8 cellular contexts compared by ENCODE assay signal in genomic region chr13:113207890-113208423, GRCh38. TPM values are rescaled to one million over a fixed set of nuclear protein-coding genes. Genes with fewer than 3 reads are reported as not detected.
A peak's percentile ranks its signal among the peaks of the same experiment; 100 is the strongest.
DNase-seq lines count a peak whose midpoint lies in the region; ATAC-seq, FAIRE-seq and TF ChIP-seq lines count a peak whose summit lies in the region.

No MANE protein-coding gene starts in this region.

- dilution Hi-C loops in keratinocyte (cut with MboI; ENCODE audit: extremely low pct_ligation_motif_present, low sequenced_read_pairs): no loop called here

- peak; percentile 75 for FAIRE-seq in keratinocyte (lab: Jason Lieb, UNC)

- ATAC-seq in HG02763 (IDR thresholded peaks at IDR 0.05; ENCODE audit: unreplicated experiment): peak; percentile 9
- ATAC-seq in stimulated activated naive CD8-positive, alpha-beta T cell treated with anti-CD3 and anti-CD28 coated beads, Interleukin-15, amount 100 ng/mL, for 72 hours: peak; percentile 3

- H3K4me2 ChIP-seq in keratinocyte (ENCODE audit: control insufficient read depth, extremely low read depth, insufficient read depth, low read depth, low read length): peak overlapping the region; percentile 99

- no peaks in the 10 kb centered on the region for H3K27me3 Mint-ChIP-seq in activated T-cell treated with anti-CD3 and anti-CD28 coated beads, Interleukin-2, amount 50 U/mL, for 24 hours
- H3K27me3 Mint-ChIP-seq in MCF 10A (ENCODE audit: insufficient read depth, unreplicated experiment): no peaks in the 10 kb centered on the region
- H3K27me3 Mint-ChIP-seq in stimulated activated naive CD8-positive, alpha-beta T cell treated with anti-CD3 and anti-CD28 coated beads, Interleukin-15, amount 100 ng/mL, for 72 hours: no peaks in the 10 kb centered on the region

- BruUV-seq in MCF 10A (replicated peaks; lab: Mats Ljungman, UMichigan): no TSS peak

- H3K36me3 ChIP-seq in keratinocyte (ENCODE audit: control insufficient read depth in 2 of 2, extremely low read depth in 1 of 2, insufficient read depth in 2 of 2, low read length in 2 of 2): peaks cover 5 to 21% of the 10 kb centered on the region in 2 experiments

- no peaks in the 10 kb centered on the region for H3K9me3 Mint-ChIP-seq in activated T-cell treated with anti-CD3 and anti-CD28 coated beads, Interleukin-2, amount 50 U/mL, for 24 hours
- H3K9me3 Mint-ChIP-seq in MCF 10A (ENCODE audit: unreplicated experiment): no peaks in the 10 kb centered on the region
- H3K9me3 Mint-ChIP-seq in stimulated activated naive CD8-positive, alpha-beta T cell treated with anti-CD3 and anti-CD28 coated beads, Interleukin-15, amount 100 ng/mL, for 72 hours: no peaks in the 10 kb centered on the region

- peaks cover 76% of the 10 kb centered on the region for H3K36me3 Mint-ChIP-seq in activated T-cell treated with anti-CD3 and anti-CD28 coated beads, Interleukin-2, amount 50 U/mL, for 24 hours (ENCODE audit: low read depth)
- H3K36me3 Mint-ChIP-seq in MCF 10A (ENCODE audit: insufficient read depth, unreplicated experiment): peaks cover 32% of the 10 kb centered on the region

- peak overlapping the region; percentile 88 for H2AFZ ChIP-seq in keratinocyte (ENCODE audit: control insufficient read depth, low read length)

- peak overlapping the region; percentile 92 for H3K4me3 Mint-ChIP-seq in activated T-cell treated with anti-CD3 and anti-CD28 coated beads, Interleukin-2, amount 50 U/mL, for 24 hours
- peak overlapping the region; percentile 92 for H3K4me3 Mint-ChIP-seq in MCF 10A (ENCODE audit: unreplicated experiment)
- H3K4me3 Mint-ChIP-seq in stimulated activated naive CD8-positive, alpha-beta T cell treated with anti-CD3 and anti-CD28 coated beads, Interleukin-15, amount 100 ng/mL, for 72 hours: peak overlapping the region; percentile 73 to 91

- TF ChIP-seq CTCF in MCF 10A (IDR thresholded peaks at IDR 0.05; ENCODE audit: unreplicated experiment) (no peak), keratinocyte (optimal IDR thresholded peaks at IDR 0.05 in 1 of 3, IDR thresholded peaks at IDR 0.05 in 1 of 3, conservative IDR thresholded peaks at IDR 0.05 in 1 of 3; ENCODE audit: extremely low read depth in 1 of 3, insufficient read depth in 2 of 3, low read length in 3 of 3) (no peak), GM10266 (IDR thresholded peaks at IDR 0.05; ENCODE audit: control insufficient read depth, insufficient read depth, low read depth, missing control alignments) (no peak)

- peaks cover 32% of the 10 kb centered on the region for H3K4me1 ChIP-seq in keratinocyte (ENCODE audit: control insufficient read depth, extremely low read depth, insufficient read depth, low read length)

- peaks cover 15% of the 10 kb centered on the region for H4K20me1 ChIP-seq in keratinocyte (ENCODE audit: control insufficient read depth, extremely low read depth, insufficient read depth, low read length)

- H3K9me1 ChIP-seq in keratinocyte (ENCODE audit: control insufficient read depth, extremely low read depth, insufficient read depth, low read length): peaks cover 2% of the 10 kb centered on the region

- H3K9me3 ChIP-seq in keratinocyte (ENCODE audit: control insufficient read depth, low read depth, low read length): no peaks in the 10 kb centered on the region

- POLR2A ChIA-PET in MCF 10A (lab: Yijun Ruan, JAX): interaction anchor here (0.7 to 4.7 kb wide), 9 partner anchors 8 to 179 kb away, joined by 3 to 41 read pairs (median 4); partner anchors contain the start of gene LAMP1

- intact Hi-C loops in MCF 10A (cut with micrococcal nuclease): loop anchor here (2.0 to 5.0 kb wide), 3 partner anchors 15 to 241 kb away; partner anchors contain the start of gene LAMP1

- no peaks in the 10 kb centered on the region for H3K27me3 ChIP-seq in keratinocyte (ENCODE audit: control insufficient read depth, extremely low read depth, insufficient read depth, low read length)

- H3K4me1 Mint-ChIP-seq in activated T-cell treated with anti-CD3 and anti-CD28 coated beads, Interleukin-2, amount 50 U/mL, for 24 hours (ENCODE audit: low read depth): peaks cover 48% of the 10 kb centered on the region
- peaks cover 44% of the 10 kb centered on the region for H3K4me1 Mint-ChIP-seq in MCF 10A (ENCODE audit: insufficient read depth, unreplicated experiment)
- H3K4me1 Mint-ChIP-seq in stimulated activated naive CD8-positive, alpha-beta T cell treated with anti-CD3 and anti-CD28 coated beads, Interleukin-15, amount 100 ng/mL, for 72 hours: peaks cover 69% of the 10 kb centered on the region

- CTCF ChIA-PET in MCF 10A (lab: Yijun Ruan, JAX): interaction anchor here (0.6 kb wide), 1 partner anchor 373 kb away, joined by 3 read pairs; no protein-coding TSS in a partner anchor

- peak overlapping the region; percentile 97 for H3K9ac ChIP-seq in keratinocyte (ENCODE audit: control insufficient read depth, extremely low read depth, insufficient read depth, low read length)

- DNase-seq in activated T-cell treated with anti-CD3 and anti-CD28 coated beads, Interleukin-2, amount 50 U/mL, for 24 hours: no peak
- DNase-seq in activated T-cell treated with anti-CD3 and anti-CD28 coated beads for 4 hours (no peak), NCI-H226 (peak; percentile 34), MCF 10A (ENCODE audit: unreplicated experiment) (peak; percentile 38), keratinocyte (ENCODE audit: low read depth, low spot score) (no peak), GM10266 (ENCODE audit: extremely low spot score) (no peak)
- peak in 1 of 2 donors; percentile 6 for DNase-seq in stimulated activated naive CD8-positive, alpha-beta T cell treated with anti-CD3 and anti-CD28 coated beads, Interleukin-15, amount 100 ng/mL, for 72 hours

- peak overlapping the region; percentile 79 to 97 (median 90) for H3K4me3 ChIP-seq in keratinocyte (ENCODE audit: control insufficient read depth in 2 of 3, extremely low read depth in 1 of 3, insufficient read depth in 2 of 3, low read depth in 1 of 3, low read length in 3 of 3)

- peak overlapping the region; percentile 92 for H3K27ac Mint-ChIP-seq in activated T-cell treated with anti-CD3 and anti-CD28 coated beads, Interleukin-2, amount 50 U/mL, for 24 hours
- H3K27ac Mint-ChIP-seq in MCF 10A (ENCODE audit: low read depth, unreplicated experiment): peak overlapping the region; percentile 82
- peak overlapping the region; percentile 89 to 90 for H3K27ac Mint-ChIP-seq in stimulated activated naive CD8-positive, alpha-beta T cell treated with anti-CD3 and anti-CD28 coated beads, Interleukin-15, amount 100 ng/mL, for 72 hours

- H3K79me2 ChIP-seq in keratinocyte (ENCODE audit: control insufficient read depth, insufficient read depth, low read length): peaks cover 86% of the 10 kb centered on the region

- H3K27ac ChIP-seq in keratinocyte (ENCODE audit: control insufficient read depth, insufficient read depth, low read length): peak overlapping the region; percentile 96

RNA-seq across cellular contexts. Expression of gene PCID2, which starts 0.5 kb away (rescaled TPM):
- total RNA-seq in MCF 10A (2022): 60.7 and 63.4 TPM in 2 replicates
- polyA plus RNA-seq in keratinocyte: 52.7 to 76.5 TPM (median 64.8 TPM) in 3 replicates
- polyA plus RNA-seq in keratinocyte (2011; ENCODE audit: low read depth): 21.2 TPM
- polyA plus RNA-seq in keratinocyte (2011; cell fraction: cytosol; rRNA removed): 29.7 and 49.2 TPM in 2 replicates
- 87.9 and 106 TPM in 2 replicates for polyA plus RNA-seq in keratinocyte (2011; cell fraction: nucleus; rRNA removed)
- 31.4 and 32.0 TPM in 2 replicates for polyA plus RNA-seq in keratinocyte (2012; ENCODE audit: low replicate concordance)
- 18.6 to 45.0 TPM (median 39.5 TPM) in 3 replicates for polyA minus RNA-seq in keratinocyte
- polyA minus RNA-seq in keratinocyte (2011; cell fraction: cytosol; rRNA and poly(A)+ RNA removed): 15.5 TPM
- 30.6 and 42.4 TPM in 2 replicates for polyA minus RNA-seq in keratinocyte (2011; cell fraction: nucleus; rRNA and poly(A)+ RNA removed)

RNA-seq across cellular contexts. Expression of gene CUL4A, which starts 1.5 kb away (rescaled TPM):
- 74.7 and 85.9 TPM in 2 replicates for total RNA-seq in MCF 10A (2022)
- 35.8 to 69.3 TPM (median 57.3 TPM) in 3 replicates for polyA plus RNA-seq in keratinocyte
- 41.4 TPM for polyA plus RNA-seq in keratinocyte (2011; ENCODE audit: low read depth)
- 44.8 and 50.9 TPM in 2 replicates for polyA plus RNA-seq in keratinocyte (2011; cell fraction: cytosol; rRNA removed)
- polyA plus RNA-seq in keratinocyte (2011; cell fraction: nucleus; rRNA removed): 77.3 and 80.6 TPM in 2 replicates
- polyA plus RNA-seq in keratinocyte (2012; ENCODE audit: low replicate concordance): 45.1 and 62.0 TPM in 2 replicates
- polyA minus RNA-seq in keratinocyte: 41.4 to 53.7 TPM (median 51.3 TPM) in 3 replicates
- polyA minus RNA-seq in keratinocyte (2011; cell fraction: cytosol; rRNA and poly(A)+ RNA removed): 27.0 TPM
- 31.8 and 57.9 TPM in 2 replicates for polyA minus RNA-seq in keratinocyte (2011; cell fraction: nucleus; rRNA and poly(A)+ RNA removed)

RNA-seq across cellular contexts. Expression of gene PROZ, which starts 49.5 kb away (rescaled TPM):
- not detected in 2 replicates for total RNA-seq in MCF 10A (2022)
- not detected in 3 replicates for polyA plus RNA-seq in keratinocyte
- polyA plus RNA-seq in keratinocyte (2011; ENCODE audit: low read depth): not detected
- polyA plus RNA-seq in keratinocyte (2011; cell fraction: cytosol; rRNA removed): not detected in 2 replicates
- not detected in 2 replicates for polyA plus RNA-seq in keratinocyte (2011; cell fraction: nucleus; rRNA removed)
- 0.14 and 0.28 TPM in 2 replicates for polyA plus RNA-seq in keratinocyte (2012; ENCODE audit: low replicate concordance)
- not detected in 3 replicates for polyA minus RNA-seq in keratinocyte
- polyA minus RNA-seq in keratinocyte (2011; cell fraction: cytosol; rRNA and poly(A)+ RNA removed): not detected
- not detected in 2 replicates for polyA minus RNA-seq in keratinocyte (2011; cell fraction: nucleus; rRNA and poly(A)+ RNA removed)

Comparison
In these comparisons a context has a peak if more than half of its experiments do, and no peak if none do; other contexts are left out.
1. DNase-seq: peak in NCI-H226 (single experiment) and MCF 10A (single experiment); none in activated T-cell treated with anti-CD3 and anti-CD28 coated beads, Interleukin-2, amount 50 U/mL, for 24 hours (single experiment), activated T-cell treated with anti-CD3 and anti-CD28 coated beads for 4 hours (single experiment), keratinocyte (single experiment) and GM10266 (single experiment).
2. Peak in every context shown above with its lines, with median percentiles within 50 percentile points of each other: H3K27ac Mint-ChIP-seq and H3K4me3 Mint-ChIP-seq.